8 cellular contexts compared by ENCODE assay signal in genomic region chr15:49154799-49155109, GRCh38. TPM values are rescaled to one million over a fixed set of nuclear protein-coding genes. Genes with fewer than 3 reads are reported as not detected.
A peak's percentile ranks its signal among the peaks of the same experiment; 100 is the strongest.
DNase-seq lines count a peak whose midpoint lies in the region; ATAC-seq and TF ChIP-seq lines count a peak whose summit lies in the region.

No MANE protein-coding gene starts in this region.

- no peaks in the 10 kb centered on the region for H3K9me2 ChIP-seq in OCI-LY1 (ENCODE audit: low read depth, low read length)

- H3K36me3 ChIP-seq in OCI-LY1 (ENCODE audit: insufficient read depth, low read length) = peaks cover 11% of the 10 kb centered on the region
- peaks cover 0 to 3% of the 10 kb centered on the region in 2 experiments for H3K36me3 ChIP-seq in trophoblast cell (ENCODE audit: control insufficient read depth in 1 of 2, insufficient read depth in 2 of 2, low read length in 2 of 2)

- H3K79me2 ChIP-seq in OCI-LY1 (ENCODE audit: insufficient read depth, low read length) = peaks cover 62% of the 10 kb centered on the region
- H3K79me2 ChIP-seq in trophoblast cell (ENCODE audit: control insufficient read depth, insufficient read depth, low read length, poor library complexity) = peaks cover 6% of the 10 kb centered on the region

- WGBS in trophoblast cell (ENCODE audit: extremely low coverage, insufficient coverage, insufficient read length) = no CpG with 5 or more reads among the region's 7 CpGs

- H3K23ac ChIP-seq in trophoblast cell (ENCODE audit: low read length) = no peak overlapping the region

- H3K4me1 ChIP-seq in OCI-LY1 (ENCODE audit: insufficient read depth, low read length, severe bottlenecking) (peaks cover 33% of the 10 kb centered on the region), trophoblast cell (ENCODE audit: control insufficient read depth in 1 of 2, insufficient read depth in 2 of 2, low read length in 2 of 2) (no peaks in the 10 kb centered on the region)

- H2AFZ ChIP-seq in OCI-LY1 (ENCODE audit: low read length) = no peak overlapping the region
- H2AFZ ChIP-seq in trophoblast cell (ENCODE audit: insufficient read depth, low read length, poor library complexity) = peak overlapping the region; percentile 61

- H4K20me1 ChIP-seq in OCI-LY1 (ENCODE audit: insufficient read depth, low read length) = peaks cover 2% of the 10 kb centered on the region; the same call in 1 of the 2 replicates

- H4K91ac ChIP-seq in trophoblast cell (ENCODE audit: low read depth, low read length) = peak overlapping the region; percentile 67

- H2BK120ac ChIP-seq in trophoblast cell (ENCODE audit: insufficient read depth, low read length, poor library complexity) = peak overlapping the region; percentile 42

- H3K4ac ChIP-seq in trophoblast cell (ENCODE audit: low read depth, low read length) = peak overlapping the region; percentile 93

- H3K79me1 ChIP-seq in trophoblast cell (ENCODE audit: low read length) = peaks cover 5% of the 10 kb centered on the region

- peak overlapping the region; percentile 96 for H3K9ac ChIP-seq in OCI-LY1 (ENCODE audit: low read length)
- peak overlapping the region; percentile 95 for H3K9ac ChIP-seq in trophoblast cell (ENCODE audit: low read length)

- H3K4me3 ChIP-seq in OCI-LY1 (ENCODE audit: low read depth, low read length, poor library complexity, severe bottlenecking) = peak overlapping the region; percentile 94
- peak overlapping the region; percentile 93 for H3K4me3 ChIP-seq in epithelial cell of esophagus (ENCODE audit: low read length)
- peak overlapping the region; percentile 91 for H3K4me3 ChIP-seq in trophoblast cell (ENCODE audit: low read depth, low read length)

- H3K27ac ChIP-seq in OCI-LY1 (ENCODE audit: low read depth, low read length, poor library complexity, severe bottlenecking) (peak overlapping the region; percentile 54), trophoblast cell (ENCODE audit: low read depth, low read length) (peak overlapping the region; percentile 50)

- peak overlapping the region; percentile 69 for H4K8ac ChIP-seq in trophoblast cell (ENCODE audit: low read depth, low read length)

- H3K14ac ChIP-seq in trophoblast cell (ENCODE audit: low read length) = peak overlapping the region; percentile 83

- H3K4me2 ChIP-seq in OCI-LY1 (ENCODE audit: low read length) = peak overlapping the region; percentile 98
- peak overlapping the region; percentile 60 for H3K4me2 ChIP-seq in trophoblast cell (ENCODE audit: low read length)

- peak overlapping the region; percentile 65 for H2AK5ac ChIP-seq in trophoblast cell (ENCODE audit: low read length)

- H2BK5ac ChIP-seq in trophoblast cell (ENCODE audit: low read depth, low read length, poor library complexity) = peak overlapping the region; percentile 25

- H3K18ac ChIP-seq in trophoblast cell (ENCODE audit: low read length) = peak overlapping the region; percentile 29

- TF ChIP-seq CTCF in OCI-LY1 (IDR thresholded peaks at IDR 0.05; ENCODE audit: low read length) (no peak), epithelial cell of esophagus (IDR thresholded peaks at IDR 0.05; ENCODE audit: insufficient read depth, low read depth, low read length, missing control alignments) (no peak)

- peak overlapping the region; percentile 38 for H4K12ac ChIP-seq in trophoblast cell (ENCODE audit: low read depth, low read length)

- H3K9me3 ChIP-seq in OCI-LY1 (ENCODE audit: low read length) (no peaks in the 10 kb centered on the region), trophoblast cell (ENCODE audit: insufficient read depth, low read depth, low read length) (no peaks in the 10 kb centered on the region)

- no peak overlapping the region for H2BK12ac ChIP-seq in trophoblast cell (ENCODE audit: low read length)

- peak; percentile 16 for ATAC-seq in GM21515 (IDR thresholded peaks at IDR 0.05; ENCODE audit: unreplicated experiment)
- ATAC-seq in GM21529 (IDR thresholded peaks at IDR 0.05; ENCODE audit: unreplicated experiment) = no peak

- H3F3A ChIP-seq in OCI-LY1 (ENCODE audit: insufficient read depth, low read length) = 0 out of 2 replicates have a peak, but pooled peaks cover 5% of the 10 kb centered on the region

- H3K27me3 ChIP-seq in OCI-LY1 (ENCODE audit: insufficient read depth, low read length) (no peaks in the 10 kb centered on the region), trophoblast cell (ENCODE audit: insufficient read depth, low read length) (no peaks in the 10 kb centered on the region)

- DNase-seq in epithelial cell of esophagus (ENCODE audit: low read depth) = no peak
- DNase-seq in trophoblast cell = peak; percentile 16 to 65
- no peak for DNase-seq in activated gamma-delta T cell (lab: John Stamatoyannopoulos, UW)
- no peak for DNase-seq in stimulated activated CD4-positive, alpha-beta T cell treated with anti-CD3 and anti-CD28 coated beads, Interleukin-2, amount 100 ng/mL, for 48 hours
- DNase-seq in kidney glomerular epithelial cell (lab: John Stamatoyannopoulos, UW) = no peak

RNA-seq across cellular contexts. Expression of gene COPS2, which starts 0.6 kb away (rescaled TPM):
- 63.9 and 64.6 TPM in 2 replicates for polyA plus RNA-seq in trophoblast cell (2013)

RNA-seq across cellular contexts. Expression of gene GALK2, which starts 15.3 kb away (rescaled TPM):
- polyA plus RNA-seq in trophoblast cell (2013) = 10.5 and 11.5 TPM in 2 replicates

Comparison
In these comparisons a context has a peak if more than half of its experiments do, and no peak if none do; other contexts are left out.
1. DNase-seq: peak in trophoblast cell (2 of 2); none in epithelial cell of esophagus (single experiment), activated gamma-delta T cell (single experiment), stimulated activated CD4-positive, alpha-beta T cell treated with anti-CD3 and anti-CD28 coated beads, Interleukin-2, amount 100 ng/mL, for 48 hours (0 of 2) and kidney glomerular epithelial cell (single experiment).
2. Peak in every context shown above with its lines, with median percentiles within 50 percentile points of each other: H3K4me3 ChIP-seq.